21 cellular contexts compared by ENCODE assay signal in the genomic region with DNA sequence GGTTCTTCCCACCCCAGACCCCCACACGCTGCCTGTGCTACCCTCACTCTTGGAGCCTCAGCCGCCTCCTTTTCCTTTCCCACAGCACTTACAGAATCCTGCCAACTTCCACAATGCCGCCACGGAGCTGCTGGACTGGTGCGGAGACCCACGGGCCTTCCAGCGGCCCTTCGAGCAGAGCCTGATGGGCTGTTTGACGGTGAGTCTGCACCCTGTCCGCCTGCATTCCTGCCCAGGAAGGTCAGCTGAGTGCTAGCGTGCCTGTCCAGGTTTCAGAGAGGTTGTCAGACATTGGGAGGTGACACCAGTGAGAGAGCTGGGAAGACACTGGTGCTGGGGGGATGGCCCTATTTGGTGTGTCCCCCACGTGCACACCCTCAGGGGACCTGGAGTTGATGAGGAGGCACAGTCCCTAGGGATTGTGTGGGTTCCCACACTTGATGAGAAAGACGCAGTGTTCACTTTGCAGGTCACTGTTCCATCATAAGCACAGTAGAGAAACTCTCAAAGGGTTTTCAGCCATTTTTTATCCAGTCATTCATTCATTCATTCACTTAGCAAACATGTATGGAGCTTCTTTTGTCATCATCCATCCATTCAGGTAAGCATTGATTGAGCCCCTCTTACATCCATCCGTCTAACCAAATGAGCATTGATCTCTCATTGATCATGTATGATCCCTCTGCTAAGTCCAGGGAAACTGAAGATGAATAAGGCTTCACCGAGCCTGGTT.
"Had no signal": no experiment of that assay in that cellular context is flagged by ENCODE, and none has a peak within 500 bp of the region (broad histone marks: within the 10 kb centered on the region; RNA-seq: fewer than 3 reads in every experiment).

No MANE protein-coding gene starts in this region.

- H3K27ac Mint-ChIP-seq: activated B cell treated with CpG ODN at 0.5 μM for 24 hours; activated CD4-positive, alpha-beta memory T cell treated with anti-CD3 and anti-CD28 coated beads for 36 hours; activated naive CD8-positive, alpha-beta T cell treated with anti-CD3 and anti-CD28 coated beads, Interleukin-2, amount 10 ng/mL, durations not matched to agents 7 days and 5 days; activated T-helper 1 cell treated with anti-CD3 and anti-CD28 coated beads, Interleukin-12 subunit alpha, Interleukin-12 subunit beta, Interleukin-2, Interleukin-4 antibody, amounts not matched to agents 30 ng/mL and 10 ng/mL and 1 ng/mL, durations not matched to agents 14 hours and 24 hours and 36 hours; naive B cell; T-cell had no signal

- H3K9me3 ChIP-seq: gastroesophageal sphincter, heart right ventricle, mucosa of descending colon, psoas muscle, thoracic aorta had no signal

- H3K4me3 ChIP-seq: coronary artery, gastroesophageal sphincter, heart right ventricle, mucosa of descending colon, psoas muscle, thoracic aorta had no signal

- ATAC-seq: esophagus mucosa, heart right ventricle, left ventricle myocardium superior, mucosa of descending colon, psoas muscle, right cardiac atrium, T-cell had no signal

- H3K36me3 Mint-ChIP-seq: activated CD4-positive, alpha-beta memory T cell treated with anti-CD3 and anti-CD28 coated beads for 36 hours; naive B cell had no signal

- H3K9me3 Mint-ChIP-seq: activated B cell treated with CpG ODN at 0.5 μM for 24 hours; activated CD4-positive, alpha-beta memory T cell treated with anti-CD3 and anti-CD28 coated beads for 36 hours; activated naive CD8-positive, alpha-beta T cell treated with anti-CD3 and anti-CD28 coated beads, Interleukin-2, amount 10 ng/mL, durations not matched to agents 7 days and 5 days; activated T-helper 1 cell treated with anti-CD3 and anti-CD28 coated beads, Interleukin-12 subunit alpha, Interleukin-12 subunit beta, Interleukin-2, Interleukin-4 antibody, amounts not matched to agents 30 ng/mL and 10 ng/mL and 1 ng/mL, durations not matched to agents 14 hours and 24 hours and 36 hours; naive B cell; neural crest cell; T-cell had no signal

- DNase-seq: activated B cell treated with CpG ODN at 0.5 μM for 24 hours; activated CD4-positive, alpha-beta memory T cell treated with anti-CD3 and anti-CD28 coated beads for 36 hours; activated CD4-positive, alpha-beta T cell treated with anti-CD3 and anti-CD28 coated beads for 4 hours; activated naive CD8-positive, alpha-beta T cell treated with anti-CD3 and anti-CD28 coated beads, Interleukin-2, amount 10 ng/mL, durations not matched to agents 7 days and 5 days; activated T-cell treated with anti-CD3 and anti-CD28 coated beads for 4 hours; central memory CD4-positive, alpha-beta T cell; heart right ventricle; left ventricle myocardium superior; mucosa of descending colon; naive B cell; psoas muscle; stimulated activated CD4-positive, alpha-beta T cell treated with anti-CD3 and anti-CD28 coated beads, Interleukin-15, amount 100 ng/mL, for 24 hours; stimulated activated CD4-positive, alpha-beta T cell treated with anti-CD3 and anti-CD28 coated beads, Interleukin-2, amount 100 ng/mL, for 48 hours; T-cell had no signal

- H3K27me3 ChIP-seq: gastroesophageal sphincter, heart right ventricle had no signal

- H3K27ac ChIP-seq: coronary artery, heart right ventricle, psoas muscle, thoracic aorta had no signal

- H3K4me1 ChIP-seq: psoas muscle had no signal

- H3K27me3 Mint-ChIP-seq: activated B cell treated with CpG ODN at 0.5 μM for 24 hours; activated CD4-positive, alpha-beta memory T cell treated with anti-CD3 and anti-CD28 coated beads for 36 hours; activated naive CD8-positive, alpha-beta T cell treated with anti-CD3 and anti-CD28 coated beads, Interleukin-2, amount 10 ng/mL, durations not matched to agents 7 days and 5 days; naive B cell; T-cell had no signal

- H3K4me1 Mint-ChIP-seq: activated B cell treated with CpG ODN at 0.5 μM for 24 hours; activated naive CD8-positive, alpha-beta T cell treated with anti-CD3 and anti-CD28 coated beads, Interleukin-2, amount 10 ng/mL, durations not matched to agents 7 days and 5 days; T-cell had no signal

- H3K4me3 Mint-ChIP-seq: activated B cell treated with CpG ODN at 0.5 μM for 24 hours; activated CD4-positive, alpha-beta memory T cell treated with anti-CD3 and anti-CD28 coated beads for 36 hours; activated naive CD8-positive, alpha-beta T cell treated with anti-CD3 and anti-CD28 coated beads, Interleukin-2, amount 10 ng/mL, durations not matched to agents 7 days and 5 days; activated T-helper 1 cell treated with anti-CD3 and anti-CD28 coated beads, Interleukin-12 subunit alpha, Interleukin-12 subunit beta, Interleukin-2, Interleukin-4 antibody, amounts not matched to agents 30 ng/mL and 10 ng/mL and 1 ng/mL, durations not matched to agents 14 hours and 24 hours and 36 hours; naive B cell; neural crest cell; T-cell had no signal
